Comparison of ENCODE assay signal across 7 cellular contexts in the genomic region with DNA sequence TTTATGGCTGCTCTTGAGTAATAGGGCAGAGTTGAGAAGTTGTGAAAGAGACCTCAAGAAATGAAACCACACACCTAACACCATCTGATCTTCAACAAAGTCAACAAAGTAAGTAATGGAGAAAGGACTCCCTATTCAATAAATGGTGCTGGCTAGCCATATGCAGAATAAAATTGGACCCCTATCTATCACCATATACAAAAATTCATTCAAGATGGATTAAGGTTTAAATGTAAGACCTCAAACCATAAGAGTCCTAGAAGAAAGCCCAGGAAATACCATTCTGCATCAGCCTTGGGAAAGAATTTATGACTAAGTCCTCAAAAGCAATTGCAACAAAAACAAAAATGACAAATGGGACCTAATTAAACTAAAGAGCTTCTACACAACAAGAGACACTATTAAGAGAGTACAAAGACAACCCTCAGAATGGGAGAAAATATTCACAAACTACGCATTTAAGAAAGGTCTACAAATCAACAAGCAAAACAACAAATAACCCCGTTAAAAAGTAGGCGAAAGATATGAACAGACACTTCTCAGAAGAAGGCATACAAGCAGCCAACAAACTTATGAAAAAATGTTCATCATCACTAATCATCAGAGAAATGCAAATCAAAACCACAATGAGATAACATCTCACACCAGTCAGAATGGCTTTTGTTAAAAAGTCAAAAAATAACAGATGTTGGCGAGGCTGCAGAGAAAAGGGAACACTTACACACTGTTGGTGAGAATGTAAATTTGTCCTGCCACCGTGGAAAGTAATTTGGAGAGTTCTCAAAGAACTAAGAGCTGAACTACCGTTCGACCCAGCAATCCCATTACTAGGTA. TPM values are rescaled to one million over a fixed set of nuclear protein-coding genes. Genes with fewer than 3 reads are reported as not detected.
A peak's percentile ranks its signal among the peaks of the same experiment; 100 is the strongest.
DNase-seq lines count a peak whose midpoint lies in the region; ATAC-seq, FAIRE-seq and TF ChIP-seq lines count a peak whose summit lies in the region.

No MANE protein-coding gene starts in this region.

- peaks cover 32% of the 10 kb centered on the region for H3K4me1 ChIP-seq in GM23248 (ENCODE audit: insufficient read depth)
- H3K4me1 ChIP-seq in PC-3 (ENCODE audit: insufficient read depth, low read length): peaks cover 26% of the 10 kb centered on the region
- H3K4me1 ChIP-seq in small intestine (ENCODE audit: control insufficient read depth in 2 of 2, insufficient read depth in 1 of 2, low read depth in 1 of 2, low read length in 1 of 2): peaks cover 4 to 8% of the 10 kb centered on the region in 2 donors

- WGBS in GM23248 (ENCODE audit: low coverage in 1 of 2, low lambda C conversion rate in 2 of 2, missing lambda C conversion rate in 2 of 2), 2 experiments: 51 to 53% methylated on average over 7 of the region's 7 CpGs
- WGBS in small intestine, 3 donors: 59 to 74% (median 61%) methylated on average over 7 of the region's 7 CpGs

- H3K4me2 ChIP-seq in GM23248 (ENCODE audit: unreplicated experiment) (peak overlapping the region; percentile 75), PC-3 (ENCODE audit: low read length) (peak overlapping the region; percentile 50)

- H3K9me3 ChIP-seq in GM23248 (ENCODE audit: low read depth) (no peaks in the 10 kb centered on the region), PC-3 (ENCODE audit: low read length) (no peaks in the 10 kb centered on the region), small intestine (ENCODE audit: control insufficient read depth, low read depth) (no peaks in the 10 kb centered on the region)

- H3K27ac ChIP-seq in GM23248 (peak overlapping the region; percentile 63), PC-3 (ENCODE audit: low read length) (no peak overlapping the region), coronary artery (peak overlapping the region; percentile 34 to 53), small intestine (ENCODE audit: low read depth in 1 of 2, low read length in 1 of 2) (peak overlapping the region in 1 of 2 donors; percentile 75)

- intact Hi-C loops in PC-3 (cut with micrococcal nuclease): no loop called here

- H4K20me1 ChIP-seq in GM23248 (ENCODE audit: insufficient read depth) (no peaks in the 10 kb centered on the region), PC-3 (ENCODE audit: low read length) (no peaks in the 10 kb centered on the region)

- in situ Hi-C loops in GM23248 (cut with MboI): loop anchor here (10.0 kb wide), 1 partner anchor 143 kb away; no protein-coding TSS in a partner anchor

- H3K79me2 ChIP-seq in GM23248 (ENCODE audit: insufficient read depth) (peaks cover 22% of the 10 kb centered on the region; the same call in 1 of the 2 replicates), PC-3 (ENCODE audit: low read length) (peaks cover 46% of the 10 kb centered on the region)

- H2AFZ ChIP-seq in GM23248 (no peak overlapping the region), PC-3 (ENCODE audit: low read length) (no peak overlapping the region)

- ATAC-seq in PC-3: no peak
- ATAC-seq in GM21723 (IDR thresholded peaks at IDR 0.05; ENCODE audit: unreplicated experiment): no peak

- H3K9me2 ChIP-seq in GM23248 (ENCODE audit: insufficient read depth) (no peaks in the 10 kb centered on the region), PC-3 (replicated peaks; ENCODE audit: low read length) (no peaks in the 10 kb centered on the region)

- FAIRE-seq in small intestine (lab: Jason Lieb, UNC): no peak

- H3K36me3 ChIP-seq in GM23248 (ENCODE audit: low read depth): no peaks in the 10 kb centered on the region
- no peaks in the 10 kb centered on the region for H3K36me3 ChIP-seq in PC-3 (ENCODE audit: low read depth, low read length)
- no peaks in the 10 kb centered on the region for H3K36me3 ChIP-seq in small intestine (ENCODE audit: control insufficient read depth in 2 of 2, insufficient read depth in 2 of 2, low read length in 2 of 2)

- no TSS peak for BruUV-seq in PC-3 (replicated peaks; lab: Mats Ljungman, UMichigan)

- POLR2A ChIA-PET in PC-3 (lab: Charles Lee; ENCODE audit: unreplicated experiment): interaction anchor here (0.6 kb wide), 1 partner anchor 258 kb away, joined by 3 read pairs; no protein-coding TSS in a partner anchor

- H3K9ac ChIP-seq in GM23248 (0 out of 2 replicates have a peak overlapping the region, but pooled peaks have one; percentile 13), PC-3 (ENCODE audit: low read length) (no peak overlapping the region)

- no peak for TF ChIP-seq CTCF in PC-3 (conservative IDR thresholded peaks at IDR 0.05; ENCODE audit: low read depth, low read length)
- no peak for TF ChIP-seq CTCF in coronary artery (IDR thresholded peaks at IDR 0.05)
- no peak for TF ChIP-seq CTCF in GM20000 (IDR thresholded peaks at IDR 0.05; ENCODE audit: extremely low read depth, missing control alignments)

- H3K4me3 ChIP-seq in GM23248 (peak overlapping the region; percentile 47), PC-3 (ENCODE audit: low read length) (no peak overlapping the region), coronary artery (peak overlapping the region; percentile 92), small intestine (ENCODE audit: low read depth in 1 of 2, low read length in 2 of 2) (no peak overlapping the region)

- peak; percentile 78 for DNase-seq in GM23248
- peak; percentile 58 for DNase-seq in PC-3
- DNase-seq in coronary artery (ENCODE audit: low spot score): no peak
- peak; percentile 81 for DNase-seq in small intestine
- no peak for DNase-seq in GM20000 (ENCODE audit: low spot score)
- DNase-seq in NCI-H2171 treated with DMSO at 0.1 percent for 48 hours (lab: John Stamatoyannopoulos, UW): no peak

- no peaks in the 10 kb centered on the region for H3K27me3 ChIP-seq in GM23248 (replicated peaks; ENCODE audit: insufficient read depth)
- H3K27me3 ChIP-seq in PC-3 (ENCODE audit: low read length): no peaks in the 10 kb centered on the region
- H3K27me3 ChIP-seq in small intestine (ENCODE audit: control insufficient read depth in 2 of 2, insufficient read depth in 2 of 2, low read length in 2 of 2): no peaks in the 10 kb centered on the region

- H3F3A ChIP-seq in GM23248 (ENCODE audit: insufficient read depth) (peaks cover 40% of the 10 kb centered on the region), PC-3 (ENCODE audit: low read length, unreplicated experiment) (no peaks in the 10 kb centered on the region)

- CTCF ChIA-PET in PC-3 (lab: Charles Lee): no interaction called here

RNA-seq across cellular contexts. Expression of a gene that starts 4.0 kb away (rescaled TPM):
- 3.3 and 4.1 TPM in 2 replicates for total RNA-seq in GM23248 (2014; rRNA removed; shearing (Covaris generic))
- polyA plus RNA-seq in GM23248 (2016; fragmentation: Nextera tagmentation; extraction: Ambion mirVana): 1.1 and 1.4 TPM in 2 replicates
- 4.3 and 5.0 TPM in 2 replicates for total RNA-seq in PC-3 (2014; rRNA removed)
- polyA plus RNA-seq in small intestine: 1 to 10 TPM; 5.4 to 7.2 (median 6.8) TPM

RNA-seq across cellular contexts. Expression of a gene that starts 34.1 kb away (rescaled TPM):
- total RNA-seq in GM23248 (2014; rRNA removed; shearing (Covaris generic)): 6.2 and 11.0 TPM in 2 replicates
- polyA plus RNA-seq in GM23248 (2016; fragmentation: Nextera tagmentation; extraction: Ambion mirVana): 9.4 and 10.7 TPM in 2 replicates
- total RNA-seq in PC-3 (2014; rRNA removed): 6.6 and 9.9 TPM in 2 replicates
- 1 to 10 TPM; 5.4 to 9.8 (median 6.5) TPM for polyA plus RNA-seq in small intestine

Comparison
In these comparisons a context has a peak if more than half of its experiments do, and no peak if none do; other contexts are left out.
1. DNase-seq: peak in GM23248 (single experiment), PC-3 (single experiment) and small intestine (single experiment); none in coronary artery (single experiment), GM20000 (single experiment) and NCI-H2171 treated with DMSO at 0.1 percent for 48 hours (single experiment).
2. H3K4me3 ChIP-seq: peak in GM23248 (single experiment) and coronary artery (single experiment); none in PC-3 (single experiment) and small intestine (0 of 2).